22 cellular contexts compared by ENCODE assay signal in genomic region chr6:39172377-39172757, GRCh38. TPM values are rescaled to one million over a fixed set of nuclear protein-coding genes. Genes with fewer than 3 reads are reported as not detected.
A peak's percentile ranks its signal among the peaks of the same experiment; 100 is the strongest.
DNase-seq lines count a peak whose midpoint lies in the region; TF ChIP-seq lines count a peak whose summit lies in the region.
"Had no signal": no experiment of that assay in that cellular context is flagged by ENCODE, and none has a peak within 500 bp of the region (broad histone marks: within the 10 kb centered on the region; RNA-seq: fewer than 3 reads in every experiment).

No MANE protein-coding gene starts in this region.

- H3K27me3 ChIP-seq in left ventricle myocardium inferior (ENCODE audit: low read depth): peaks cover 33% of the 10 kb centered on the region
- H3K27me3 ChIP-seq in endodermal cell (ENCODE audit: control insufficient read depth, insufficient read depth, low read length, poor library complexity, severe bottlenecking): peaks cover 8% of the 10 kb centered on the region
- peaks cover 0 to 9% (median 0%) of the 10 kb centered on the region in 3 donors for H3K27me3 ChIP-seq in stomach

- H3K27ac ChIP-seq in left ventricle myocardium inferior (replicated peaks): no peak overlapping the region
- H3K27ac ChIP-seq in endodermal cell (ENCODE audit: low read depth, low read length): no peak overlapping the region
- no peak overlapping the region for H3K27ac ChIP-seq in stomach
- H3K27ac ChIP-seq: A549 had no signal

- peaks cover 19% of the 10 kb centered on the region for H3K9me3 Mint-ChIP-seq in endodermal cell

- no peak for TF ChIP-seq EP300 in stomach (IDR thresholded peaks at IDR 0.05)

- intact Hi-C loops in cardiac septum (cut with DNase I) (no loop called here), left ventricle myocardium inferior (cut with micrococcal nuclease) (no loop called here), stomach (cut with DNase I; ENCODE audit: low total_unique reads) (no loop called here)

- TF ChIP-seq POLR2A in stomach (IDR thresholded peaks at IDR 0.05): no peak

- H3K9me3 ChIP-seq in left ventricle myocardium inferior (replicated peaks): peaks cover 27% of the 10 kb centered on the region
- H3K9me3 ChIP-seq in endodermal cell (ENCODE audit: control insufficient read depth, low read length): peaks cover 18% of the 10 kb centered on the region
- H3K9me3 ChIP-seq in stomach: peaks cover 5 to 18% (median 12%) of the 10 kb centered on the region in 4 donors
- H3K9me3 ChIP-seq: BE2C had no signal

- H3K4me3 Mint-ChIP-seq in endodermal cell: no peak overlapping the region
- H3K4me3 Mint-ChIP-seq: CD14-positive monocyte; CD4-positive, alpha-beta T cell; CD8-positive, alpha-beta memory T cell; GM23338; H9 had no signal

- TF ChIP-seq CTCF in left ventricle myocardium inferior (IDR thresholded peaks at IDR 0.05; ENCODE audit: borderline replicate concordance) (no peak), endodermal cell (conservative IDR thresholded peaks at IDR 0.05) (no peak), stomach (IDR thresholded peaks at IDR 0.05) (no peak)

- H3K36me3 ChIP-seq in left ventricle myocardium inferior (no peaks in the 10 kb centered on the region), endodermal cell (ENCODE audit: control insufficient read depth, insufficient read depth, low read length) (no peaks in the 10 kb centered on the region), stomach (peaks cover 0 to 6% (median 2%) of the 10 kb centered on the region in 4 donors)
- H3K36me3 ChIP-seq: BE2C; BLaER1 treated with 17β-estradiol and CSF1 and Interleukin-3, amounts not matched to agents 10 nM and 100 nM had no signal

- no peak overlapping the region for H3K4me3 ChIP-seq in left ventricle myocardium inferior
- no peak overlapping the region for H3K4me3 ChIP-seq in endodermal cell (ENCODE audit: low read length)
- no peak overlapping the region for H3K4me3 ChIP-seq in stomach
- H3K4me3 ChIP-seq: A549; BLaER1 treated with 17β-estradiol and CSF1 and Interleukin-3, amounts not matched to agents 10 nM and 100 nM; GM23338 had no signal

- DNase-seq in cardiac septum (ENCODE audit: low spot score): peak; percentile 57
- no peak for DNase-seq in left ventricle myocardium inferior
- peak; percentile 13 for DNase-seq in endodermal cell
- peak; percentile 17 for DNase-seq in stomach
- DNase-seq in activated naive CD4-positive, alpha-beta T cell treated with anti-CD3 and anti-CD28 coated beads, Interleukin-2, amount 50 U/mL, for 16 hours: no peak
- DNase-seq in activated CD8-positive, alpha-beta memory T cell treated with anti-CD3 and anti-CD28 coated beads, Interleukin-2, amount 50 U/mL, for 4 hours: no peak
- DNase-seq in NCI-H2107 treated with DMSO at 0.1 percent for 48 hours (lab: John Stamatoyannopoulos, UW; ENCODE audit: unreplicated experiment): no peak
- DNase-seq: 8988T; ACHN; AML-193; BE2C; CD4-positive, alpha-beta T cell; CD8-positive, alpha-beta memory T cell; DMS 273 treated with DMSO at 0.1 percent for 48 hours; DMS79; EL; GDM1; H9 had no signal

- peaks cover 8% of the 10 kb centered on the region for H3K27me3 Mint-ChIP-seq in endodermal cell (ENCODE audit: insufficient read depth)
- H3K27me3 Mint-ChIP-seq: CD4-positive, alpha-beta T cell had no signal

- no peak overlapping the region for H3K9ac ChIP-seq in endodermal cell (ENCODE audit: extremely low read depth, low read length, poor library complexity, severe bottlenecking)

- H3K27ac Mint-ChIP-seq in endodermal cell: no peak overlapping the region
- H3K27ac Mint-ChIP-seq: CD14-positive monocyte; CD4-positive, alpha-beta T cell; CD8-positive, alpha-beta memory T cell; GM23338; H9 had no signal

- H3K4me1 ChIP-seq in left ventricle myocardium inferior (no peaks in the 10 kb centered on the region), endodermal cell (ENCODE audit: control insufficient read depth, insufficient read depth, low read length) (no peaks in the 10 kb centered on the region), stomach (peaks cover 6 to 17% (median 8%) of the 10 kb centered on the region in 4 donors)
- H3K4me1 ChIP-seq: BE2C had no signal

- WGBS in endodermal cell (ENCODE audit: insufficient coverage in 1 of 2, insufficient read length in 1 of 2), 2 experiments: 61 to 100% methylated on average over 2 to 5 of the region's 5 CpGs
- 66 to 87% (median 80%) methylated on average over 4 to 5 of the region's 5 CpGs for WGBS in stomach, 5 donors

- H3K4me1 Mint-ChIP-seq in endodermal cell: no peaks in the 10 kb centered on the region
- H3K4me1 Mint-ChIP-seq: CD8-positive, alpha-beta memory T cell; GM23338; H9 had no signal

- H3K36me3 Mint-ChIP-seq in endodermal cell (ENCODE audit: low read depth): peaks cover 2% of the 10 kb centered on the region
- H3K36me3 Mint-ChIP-seq: CD14-positive monocyte had no signal

RNA-seq across cellular contexts. Expression of gene KCNK5, which starts 56.9 kb away (rescaled TPM):
- 0.19 TPM for total RNA-seq in cardiac septum
- total RNA-seq in left ventricle myocardium inferior: 0.47 TPM
- 10 to 100 TPM; 29.8 to 32.2 TPM for total RNA-seq in endodermal cell
- 11.1 TPM for polyA plus RNA-seq in endodermal cell (2013, experiment 1 of 2)
- 11.0 TPM for polyA plus RNA-seq in endodermal cell (2013, experiment 2 of 2)
- 10 to 100 TPM in 4 of 5 donors, 1 to 10 TPM in 1; 6.7 to 30.7 (median 15.8) TPM for total RNA-seq in stomach
- polyA plus RNA-seq in stomach: 1 to 10 TPM; 4.9 to 6.0 (median 5.3) TPM
- polyA plus RNA-seq: CD14-positive monocyte had no signal

RNA-seq across cellular contexts. Expression of gene SAYSD1, which starts 57.4 kb away (rescaled TPM):
- 6.7 TPM for total RNA-seq in cardiac septum
- 10.0 TPM for total RNA-seq in left ventricle myocardium inferior
- 10 to 100 TPM in 1 of 2 donors, 1 to 10 TPM in 1; 7.2 to 13.0 TPM for total RNA-seq in endodermal cell
- polyA plus RNA-seq in endodermal cell (2013, experiment 1 of 2): 12.8 TPM
- polyA plus RNA-seq in endodermal cell (2013, experiment 2 of 2): 11.6 TPM
- total RNA-seq in stomach: 10 to 100 TPM in 2 of 5 donors, 1 to 10 TPM in 3; 1.2 to 24.8 (median 4.9) TPM
- 1 to 10 TPM; 6.6 to 9.9 (median 8.9) TPM for polyA plus RNA-seq in stomach

Comparison
In these comparisons a context has a peak if more than half of its experiments do, and no peak if none do; other contexts are left out.
1. DNase-seq: peak in cardiac septum (single experiment), endodermal cell (single experiment) and stomach (single experiment); none in left ventricle myocardium inferior (single experiment), activated naive CD4-positive, alpha-beta T cell treated with anti-CD3 and anti-CD28 coated beads, Interleukin-2, amount 50 U/mL, for 16 hours (single experiment), activated CD8-positive, alpha-beta memory T cell treated with anti-CD3 and anti-CD28 coated beads, Interleukin-2, amount 50 U/mL, for 4 hours (single experiment) and NCI-H2107 treated with DMSO at 0.1 percent for 48 hours (single experiment).